In the genomic region with DNA sequence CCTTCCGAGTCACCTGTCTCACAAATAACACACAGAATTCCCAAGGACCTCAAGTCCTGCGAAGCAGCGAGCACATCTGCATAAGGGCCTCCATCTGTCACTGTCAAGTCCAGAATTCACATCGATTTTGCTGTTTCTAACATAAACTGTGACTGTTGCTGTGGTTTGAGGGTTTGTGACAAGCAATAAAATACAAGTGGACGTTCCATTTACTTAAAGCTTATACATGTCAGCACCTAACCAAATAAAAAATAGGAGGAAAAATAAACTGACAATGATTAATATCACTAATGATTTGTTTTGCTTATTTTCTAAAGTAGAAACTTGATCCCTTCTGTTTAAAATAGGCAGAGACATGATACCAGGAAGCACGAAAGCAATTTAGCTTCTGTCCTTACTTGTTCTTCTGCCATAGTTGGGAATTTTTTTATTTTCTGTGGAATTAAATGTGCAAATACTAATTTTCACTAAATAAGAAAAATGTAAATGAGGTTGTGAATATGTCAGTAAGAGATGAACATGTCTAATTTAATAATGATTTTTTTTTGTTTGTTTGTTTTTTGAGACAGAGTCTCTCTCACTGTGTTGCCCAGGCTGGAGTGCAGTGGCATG, we compare ENCODE assay signal across 16 cellular contexts.
"Had no signal": no experiment of that assay in that cellular context is flagged by ENCODE, and none has a peak within 500 bp of the region (broad histone marks: within the 10 kb centered on the region; RNA-seq: fewer than 3 reads in every experiment).

No MANE protein-coding gene starts in this region.

- ATAC-seq: activated CD4-positive, CD25-positive, alpha-beta regulatory T cell treated with anti-CD3 and anti-CD28 coated beads, Interleukin-2, amount 50 U/mL, for 24 hours; activated CD8-positive, alpha-beta memory T cell treated with anti-CD3 and anti-CD28 coated beads, Interleukin-2, amount 10 ng/mL, durations not matched to agents 7 days and 5 days; stimulated activated naive CD8-positive, alpha-beta T cell treated with anti-CD3 and anti-CD28 coated beads, Interleukin-15, amount 100 ng/mL, for 72 hours had no signal

- DNase-seq: activated CD4-positive, alpha-beta T cell treated with anti-CD3 and anti-CD28 coated beads, Interleukin-2, amount 50 U/mL, for 48 hours; activated CD8-positive, alpha-beta memory T cell treated with anti-CD3 and anti-CD28 coated beads, Interleukin-2, amount 10 ng/mL, durations not matched to agents 7 days and 5 days; activated effector memory CD4-positive, alpha-beta T cell treated with anti-CD3 and anti-CD28 coated beads, Interleukin-2, amount 50 U/mL, for 16 hours; activated T-cell treated with anti-CD3 and anti-CD28 coated beads, Interleukin-2, amount 50 U/mL, for 24 hours; anterior cingulate cortex; cerebellar nuclear complex; erythroblast; hypothalamus; kidney glomerular epithelial cell; midbrain; retina; stimulated activated CD4-positive, alpha-beta T cell treated with anti-CD3 and anti-CD28 coated beads, Interleukin-4, amount 100 ng/mL, for 1 hour; stimulated activated CD8-positive, alpha-beta memory T cell treated with anti-CD3 and anti-CD28 coated beads, Interleukin-4, amount 100 ng/mL, for 48 hours; stimulated activated naive CD8-positive, alpha-beta T cell treated with anti-CD3 and anti-CD28 coated beads, Interleukin-15, amount 100 ng/mL, for 72 hours had no signal

- H3K4me3 ChIP-seq: thoracic aorta had no signal

- H3K36me3 ChIP-seq: thoracic aorta had no signal

- H3K27ac ChIP-seq: thoracic aorta had no signal
